In genomic region chr1:32362474-32363313, GRCh38 we compare ENCODE assay signal across 8 cellular contexts. TPM values are rescaled to one million over a fixed set of nuclear protein-coding genes. Genes with fewer than 3 reads are reported as not detected.
DNase-seq lines count a peak whose midpoint lies in the region; ATAC-seq, FAIRE-seq and TF ChIP-seq lines count a peak whose summit lies in the region.

TSS of gene FAM229A (minus strand) at chr1:32362485. CDS start at chr1:32362091, 394 bp downstream.
TSS of gene TSSK3 (plus strand) at chr1:32362539. CDS start at chr1:32362702, 163 bp downstream.

- TF ChIP-seq CTCF in IMR-90 (conservative IDR thresholded peaks at IDR 0.05; ENCODE audit: low read depth, low read length) (no peak), bronchial epithelial cell (IDR thresholded peaks at IDR 0.05; ENCODE audit: insufficient read depth, low read length, severe bottlenecking) (no peak), keratinocyte (optimal IDR thresholded peaks at IDR 0.05 in 1 of 3, IDR thresholded peaks at IDR 0.05 in 1 of 3, conservative IDR thresholded peaks at IDR 0.05 in 1 of 3; ENCODE audit: extremely low read depth in 1 of 3, insufficient read depth in 2 of 3, low read length in 3 of 3) (no peak)

- no peak within 1 kb of the TSS for H2BK5ac ChIP-seq in IMR-90 (ENCODE audit: low read depth, low read length, poor library complexity, severe bottlenecking)

- no peak within 1 kb of the TSS for H4K91ac ChIP-seq in IMR-90 (ENCODE audit: insufficient read depth, low read depth, low read length)

- ATAC-seq in IMR-90 (ENCODE audit: low read depth) (no peak), GM21390 (IDR thresholded peaks at IDR 0.05; ENCODE audit: unreplicated experiment) (no peak)

- no peak within 1 kb of the TSS for H4K5ac ChIP-seq in IMR-90 (ENCODE audit: low read depth, low read length)

- no peaks in the 10 kb centered on the region for H3K9me3 ChIP-seq in IMR-90 (ENCODE audit: control insufficient read depth, insufficient read depth, low read length)
- no peaks in the 10 kb centered on the region for H3K9me3 ChIP-seq in keratinocyte (ENCODE audit: control insufficient read depth, low read depth, low read length)
- H3K9me3 ChIP-seq in stomach smooth muscle (ENCODE audit: control insufficient read depth in 2 of 2, low read length in 2 of 2), result no peaks in the 10 kb centered on the region

- dilution Hi-C loops in IMR-90 (cut with HindIII; ENCODE audit: low sequenced_read_pairs, unreplicated experiment), result no loop called here
- dilution Hi-C loops in keratinocyte (cut with MboI; ENCODE audit: extremely low pct_ligation_motif_present, low sequenced_read_pairs), result no loop called here

- H3K4me1 ChIP-seq in IMR-90 (ENCODE audit: control insufficient read depth, insufficient read depth, low read length) (no peaks in the 10 kb centered on the region), keratinocyte (ENCODE audit: control insufficient read depth, extremely low read depth, insufficient read depth, low read length) (no peaks in the 10 kb centered on the region), stomach smooth muscle (ENCODE audit: control insufficient read depth, insufficient read depth, low read length) (peaks cover 17% of the 10 kb centered on the region)

- H2AK9ac ChIP-seq in IMR-90 (replicated peaks; ENCODE audit: low read depth, low read length, poor library complexity), result peak within 1 kb of the TSS; percentile 46

- intact Hi-C loops in IMR-90 (cut with micrococcal nuclease), result no loop called here

- TF ChIP-seq RAD21 in IMR-90 (IDR thresholded peaks at IDR 0.05; ENCODE audit: low read length), result no peak

- H3K18ac ChIP-seq in IMR-90 (ENCODE audit: low read depth, low read length), result no peak within 1 kb of the TSS

- FAIRE-seq in bronchial epithelial cell (lab: Jason Lieb, UNC) (no peak), keratinocyte (lab: Jason Lieb, UNC) (no peak)

- no peak within 1 kb of the TSS for H3K14ac ChIP-seq in IMR-90 (replicated peaks; ENCODE audit: low read depth, low read length)

- no peak within 1 kb of the TSS for H2BK20ac ChIP-seq in IMR-90 (ENCODE audit: low read depth, low read length)

- POLR2A ChIA-PET in IMR-90 (lab: Charles Lee; ENCODE audit: unreplicated experiment), result interaction anchor here (2.1 kb wide), 1 partner anchor 11 kb away, joined by 4 read pairs; no protein-coding TSS in a partner anchor

- H3K27ac ChIP-seq in IMR-90 (ENCODE audit: insufficient read depth, low read length), result no peak within 1 kb of the TSS
- H3K27ac ChIP-seq in keratinocyte (ENCODE audit: control insufficient read depth, insufficient read depth, low read length), result no peak within 1 kb of the TSS
- no peak within 1 kb of the TSS for H3K27ac ChIP-seq in stomach smooth muscle (ENCODE audit: low read length)

- no peak for TF ChIP-seq POLR2A in IMR-90 (IDR thresholded peaks at IDR 0.05; ENCODE audit: low read depth, low read length)

- no TSS peak for BruUV-seq in IMR-90 (replicated peaks; lab: Mats Ljungman, UMichigan)

- H2BK120ac ChIP-seq in IMR-90 (ENCODE audit: low read depth, low read length), result no peak within 1 kb of the TSS

- H2AFZ ChIP-seq in IMR-90 (replicated peaks; ENCODE audit: low read length, poor library complexity), result peak within 1 kb of the TSS; percentile 77
- H2AFZ ChIP-seq in keratinocyte (ENCODE audit: control insufficient read depth, low read length), result no peak within 1 kb of the TSS

- H3K79me2 ChIP-seq in keratinocyte (ENCODE audit: control insufficient read depth, insufficient read depth, low read length), result no peaks in the 10 kb centered on the region

- H2BK15ac ChIP-seq in IMR-90 (ENCODE audit: low read depth, low read length), result no peak within 1 kb of the TSS

- H3K27me3 ChIP-seq in IMR-90 (ENCODE audit: control insufficient read depth, insufficient read depth, low read length) (no peaks in the 10 kb centered on the region), bronchial epithelial cell (ENCODE audit: control insufficient read depth, insufficient read depth, low read length) (no peaks in the 10 kb centered on the region), keratinocyte (ENCODE audit: control insufficient read depth, extremely low read depth, insufficient read depth, low read length) (no peaks in the 10 kb centered on the region), stomach smooth muscle (ENCODE audit: control insufficient read depth in 1 of 2, insufficient read depth in 2 of 2, low read length in 2 of 2) (no peaks in the 10 kb centered on the region)

- no peak within 1 kb of the TSS for H2AK5ac ChIP-seq in IMR-90 (ENCODE audit: low read depth, low read length)

- H4K20me1 ChIP-seq in IMR-90 (ENCODE audit: insufficient read depth, low read length) (no peaks in the 10 kb centered on the region; the same call in 1 of the 2 replicates), keratinocyte (ENCODE audit: control insufficient read depth, extremely low read depth, insufficient read depth, low read length) (no peaks in the 10 kb centered on the region)

- H4K8ac ChIP-seq in IMR-90 (ENCODE audit: low read depth in 2 of 2, low read length in 2 of 2), result peak within 1 kb of the TSS in 1 of 2 experiments; percentile 27; a peak in 1 of 4 replicates

- H3K36me3 ChIP-seq in IMR-90 (ENCODE audit: control insufficient read depth, insufficient read depth, low read length) (peaks cover 33% of the 10 kb centered on the region), bronchial epithelial cell (ENCODE audit: control insufficient read depth, insufficient read depth, low read length) (peaks cover 6% of the 10 kb centered on the region), keratinocyte (ENCODE audit: control insufficient read depth in 2 of 2, extremely low read depth in 1 of 2, insufficient read depth in 2 of 2, low read length in 2 of 2) (peaks cover 12 to 17% of the 10 kb centered on the region in 2 experiments), stomach smooth muscle (ENCODE audit: control insufficient read depth in 2 of 2, insufficient read depth in 2 of 2, low read length in 2 of 2) (peaks cover 29 to 31% of the 10 kb centered on the region in 2 donors)

- CTCF ChIA-PET in IMR-90 (lab: Yijun Ruan, JAX), result no interaction called here

- in situ Hi-C loops in IMR-90 (cut with MboI; ENCODE audit: low sequenced_read_pairs), result no loop called here

- DNase-seq in IMR-90 (no peak), bronchial epithelial cell (ENCODE audit: low read depth) (no peak), keratinocyte (ENCODE audit: low read depth, low spot score) (no peak), islet precursor cell (no peak), cortex of kidney (lab: John Stamatoyannopoulos, UW) (no peak), NCI-H2227 treated with DMSO at 0.1 percent for 48 hours (lab: John Stamatoyannopoulos, UW) (no peak)

- H3K4me2 ChIP-seq in IMR-90 (ENCODE audit: low read depth, low read length) (no peak within 1 kb of the TSS), keratinocyte (ENCODE audit: control insufficient read depth, extremely low read depth, insufficient read depth, low read depth, low read length) (peak within 1 kb of the TSS; percentile 73)

- no peak within 1 kb of the TSS for H3K9ac ChIP-seq in IMR-90 (ENCODE audit: low read depth, low read length)
- H3K9ac ChIP-seq in keratinocyte (ENCODE audit: control insufficient read depth, extremely low read depth, insufficient read depth, low read length), result peak within 1 kb of the TSS; percentile 34
- peak within 1 kb of the TSS in 1 of 2 donors; percentile 51 for H3K9ac ChIP-seq in stomach smooth muscle (ENCODE audit: low read length in 2 of 2)

- peaks cover 0 to 3% of the 10 kb centered on the region in 2 experiments; a peak in 1 of 4 replicates for H3K79me1 ChIP-seq in IMR-90 (ENCODE audit: low read depth in 1 of 2, low read length in 2 of 2)

- H3K56ac ChIP-seq in IMR-90 (ENCODE audit: extremely low read depth, insufficient read depth, low read length), result no peak within 1 kb of the TSS

- 88% methylated on average over 3 of the region's 17 CpGs; no CpG with 5 or more reads in 1 of the 2 experiments for WGBS in IMR-90 (ENCODE audit: extremely low coverage in 2 of 2, insufficient read length in 1 of 2), 2 experiments

- 0 out of 2 replicates have a peak, but pooled peaks cover 4% of the 10 kb centered on the region for H3K9me1 ChIP-seq in IMR-90 (ENCODE audit: insufficient read depth, low read length)
- no peaks in the 10 kb centered on the region for H3K9me1 ChIP-seq in keratinocyte (ENCODE audit: control insufficient read depth, extremely low read depth, insufficient read depth, low read length)

- no peak within 1 kb of the TSS; the same call in 1 of the 2 replicates for H3K4ac ChIP-seq in IMR-90 (ENCODE audit: low read depth, low read length)

- H3K4me3 ChIP-seq in IMR-90 (ENCODE audit: insufficient read depth, low read depth, low read length) (no peak within 1 kb of the TSS), bronchial epithelial cell (ENCODE audit: low read depth, low read length) (peak within 1 kb of the TSS; percentile 40), keratinocyte (ENCODE audit: control insufficient read depth in 2 of 3, extremely low read depth in 1 of 3, insufficient read depth in 2 of 3, low read depth in 1 of 3, low read length in 3 of 3) (peak within 1 kb of the TSS; percentile 18 to 51 (median 36)), stomach smooth muscle (ENCODE audit: low read length in 2 of 2) (peak within 1 kb of the TSS; percentile 35 to 70)

- no peak within 1 kb of the TSS; the same call in 1 of the 2 replicates for H3K23ac ChIP-seq in IMR-90 (ENCODE audit: low read depth, low read length)

RNA-seq across cellular contexts. Expression of gene FAM229A, which starts in this region (rescaled TPM):
- total RNA-seq in IMR-90 (2012; rRNA removed) (0.28 and 0.36 TPM in 2 replicates), bronchial epithelial cell (0.26 and 0.64 TPM in 2 replicates)
- polyA plus RNA-seq in IMR-90 (2012; rRNA removed) (3.9 and 4.3 TPM in 2 replicates), keratinocyte (0.50 to 2.4 TPM (median 1.1 TPM) in 3 replicates)
- polyA plus RNA-seq in IMR-90 (2012; cell fraction: cytosol; rRNA removed), result 0.64 and 1.4 TPM in 2 replicates
- polyA plus RNA-seq in IMR-90 (2012; cell fraction: nucleus; rRNA removed; ENCODE audit: low replicate concordance), result 73.8 and 94.1 TPM in 2 replicates
- polyA plus RNA-seq in keratinocyte (2011; ENCODE audit: low read depth), result 0.60 TPM
- polyA plus RNA-seq in keratinocyte (2011; cell fraction: cytosol; rRNA removed), result 0.09 and 0.23 TPM in 2 replicates
- 9.6 and 12.9 TPM in 2 replicates for polyA plus RNA-seq in keratinocyte (2011; cell fraction: nucleus; rRNA removed)
- 0.42 and 2.5 TPM in 2 replicates for polyA plus RNA-seq in keratinocyte (2012; ENCODE audit: low replicate concordance)
- 0.69 to 1.9 TPM (median 1.3 TPM) in 3 replicates for polyA minus RNA-seq in keratinocyte
- not detected for polyA minus RNA-seq in keratinocyte (2011; cell fraction: cytosol; rRNA and poly(A)+ RNA removed)
- 2.8 and 3.9 TPM in 2 replicates for polyA minus RNA-seq in keratinocyte (2011; cell fraction: nucleus; rRNA and poly(A)+ RNA removed)

RNA-seq across cellular contexts. Expression of gene TSSK3, which starts in this region (rescaled TPM):
- not detected in 2 replicates for total RNA-seq in IMR-90 (2012; rRNA removed)
- polyA plus RNA-seq in IMR-90 (2012; rRNA removed), result 0.24 and 0.96 TPM in 2 replicates
- 0.15 TPM in 1 of 2 replicates, not detected in the other for polyA plus RNA-seq in IMR-90 (2012; cell fraction: cytosol; rRNA removed)
- 1.7 and 2.9 TPM in 2 replicates for polyA plus RNA-seq in IMR-90 (2012; cell fraction: nucleus; rRNA removed; ENCODE audit: low replicate concordance)
- total RNA-seq in bronchial epithelial cell, result 0.26 and 0.64 TPM in 2 replicates
- polyA plus RNA-seq in keratinocyte, result 0.05 to 0.16 TPM (median 0.14 TPM) in 3 replicates
- polyA plus RNA-seq in keratinocyte (2011; ENCODE audit: low read depth), result not detected
- not detected in 2 replicates for polyA plus RNA-seq in keratinocyte (2011; cell fraction: cytosol; rRNA removed)
- 0.31 and 0.48 TPM in 2 replicates for polyA plus RNA-seq in keratinocyte (2011; cell fraction: nucleus; rRNA removed)
- polyA plus RNA-seq in keratinocyte (2012; ENCODE audit: low replicate concordance), result 0.63 TPM in 1 of 2 replicates, not detected in the other
- polyA minus RNA-seq in keratinocyte, result 0.32 to 1.7 TPM in 2 of 3 replicates, not detected in the other
- not detected for polyA minus RNA-seq in keratinocyte (2011; cell fraction: cytosol; rRNA and poly(A)+ RNA removed)
- polyA minus RNA-seq in keratinocyte (2011; cell fraction: nucleus; rRNA and poly(A)+ RNA removed), result not detected in 2 replicates
